ENCODE assay signal across 8 cellular contexts in genomic region chr10:89701238-89702120, GRCh38. TPM values are rescaled to one million over a fixed set of nuclear protein-coding genes. Genes with fewer than 3 reads are reported as not detected.
DNase-seq lines count a peak whose midpoint lies in the region; ATAC-seq and TF ChIP-seq lines count a peak whose summit lies in the region.

Gene KIF20B, plus strand, starts transcription at chr10:89701590. Its CDS starts 3,705 bp downstream, at chr10:89705295.

- no peaks in the 10 kb centered on the region for H3K23me2 ChIP-seq in H9 (ENCODE audit: insufficient read length, low read depth, low read length, poor library complexity, severe bottlenecking)

- no peak within 1 kb of the TSS for H2BK5ac ChIP-seq in H9 (ENCODE audit: insufficient read length, low read length)

- no peak within 1 kb of the TSS for H4K91ac ChIP-seq in H9 (ENCODE audit: insufficient read length, low read depth, low read length)

- H4K20me1 ChIP-seq in H9 (ENCODE audit: control insufficient read depth, insufficient read depth, insufficient read length), result no peaks in the 10 kb centered on the region

- H3K36me3 Mint-ChIP-seq in H9 (ENCODE audit: insufficient read depth in 1 of 3, low read depth in 3 of 3), result peaks cover 0 to 7% (median 4%) of the 10 kb centered on the region in 3 experiments; a peak in 3 of 7 replicates
- H3K36me3 Mint-ChIP-seq in natural killer cell treated with Interleukin-12 subunit alpha and Interleukin-12 subunit beta and Interleukin-15 and Interleukin-18, amount 100 ng/mL, for 72 hours, result peaks cover 4% of the 10 kb centered on the region

- in situ Hi-C loops in G401 (cut with HindIII; ENCODE audit: low sequenced_read_pairs), result no loop called here

- H3K79me1 ChIP-seq in H9 (ENCODE audit: insufficient read depth, low read depth, low read length, poor library complexity, severe bottlenecking), result peaks cover 4% of the 10 kb centered on the region

- peaks cover 34 to 44% of the 10 kb centered on the region in 2 experiments for H3K4me1 Mint-ChIP-seq in H9
- peaks cover 25 to 30% of the 10 kb centered on the region in 2 donors for H3K4me1 Mint-ChIP-seq in natural killer cell treated with Interleukin-12 subunit alpha and Interleukin-12 subunit beta and Interleukin-15 and Interleukin-18, amount 100 ng/mL, for 72 hours (ENCODE audit: low read depth in 2 of 2)

- no CpG with 5 or more reads among the region's 48 CpGs for WGBS in H9 (ENCODE audit: extremely low coverage, insufficient read length, low lambda C conversion rate)

- no peak within 1 kb of the TSS for H2BK120ac ChIP-seq in H9 (ENCODE audit: low read depth, low read length, poor library complexity, severe bottlenecking)

- H3K27ac Mint-ChIP-seq in H9, result peak within 1 kb of the TSS; percentile 99 to 100 (median 99)
- H3K27ac Mint-ChIP-seq in natural killer cell treated with Interleukin-12 subunit alpha and Interleukin-12 subunit beta and Interleukin-15 and Interleukin-18, amount 100 ng/mL, for 72 hours, result peak within 1 kb of the TSS; percentile 96 to 97

- no peak within 1 kb of the TSS for H2BK15ac ChIP-seq in H9 (ENCODE audit: low read depth, low read length)

- peak within 1 kb of the TSS; percentile 95 for H3K9ac ChIP-seq in H9 (ENCODE audit: extremely low read depth, insufficient read length, low read length)

- peak within 1 kb of the TSS; percentile 94 for H3K14ac ChIP-seq in H9 (ENCODE audit: insufficient read depth, low read length)

- DNase-seq in G401 (ENCODE audit: low spot score) (peak; percentile 98), H9 (peak; percentile 98), M059J (ENCODE audit: low read depth) (peak; percentile 97), SHP77 (lab: John Stamatoyannopoulos, UW) (peak; percentile 84 to 87), fibroblast of pulmonary artery (ENCODE audit: low read depth) (peak; percentile 97)
- DNase-seq in activated effector memory CD4-positive, alpha-beta T cell treated with Interleukin-2 at 50 U/mL for 16 hours, result peak; percentile 94
- DNase-seq in natural killer cell treated with Interleukin-12 subunit alpha and Interleukin-12 subunit beta and Interleukin-15 and Interleukin-18, amount 100 ng/mL, for 72 hours (ENCODE audit: low spot score), result peak; percentile 96
- peak; percentile 93 for DNase-seq in stimulated activated naive CD8-positive, alpha-beta T cell treated with anti-CD3 and anti-CD28 coated beads, Interleukin-15, Interleukin-2, amounts not matched to agents 100 U/mL and 50 U/mL, for 24 hours

- peak within 1 kb of the TSS; percentile 97 to 100 for H3K4me3 Mint-ChIP-seq in H9
- peak within 1 kb of the TSS; percentile 98 for H3K4me3 Mint-ChIP-seq in natural killer cell treated with Interleukin-12 subunit alpha and Interleukin-12 subunit beta and Interleukin-15 and Interleukin-18, amount 100 ng/mL, for 72 hours

- peak within 1 kb of the TSS; percentile 92 for H3K18ac ChIP-seq in H9 (ENCODE audit: insufficient read length, low read depth, low read length)

- peak; percentile 99 to 100 for ATAC-seq in natural killer cell treated with Interleukin-12 subunit alpha and Interleukin-12 subunit beta and Interleukin-15 and Interleukin-18, amount 100 ng/mL, for 72 hours
- peak; percentile 99 for ATAC-seq in stimulated activated naive CD8-positive, alpha-beta T cell treated with anti-CD3 and anti-CD28 coated beads, Interleukin-15, Interleukin-2, amounts not matched to agents 100 U/mL and 50 U/mL, for 24 hours

- H4K5ac ChIP-seq in H9 (ENCODE audit: insufficient read length, low read depth, low read length), result peak within 1 kb of the TSS; percentile 84

- no peaks in the 10 kb centered on the region for H3K9me3 Mint-ChIP-seq in H9
- no peaks in the 10 kb centered on the region for H3K9me3 Mint-ChIP-seq in natural killer cell treated with Interleukin-12 subunit alpha and Interleukin-12 subunit beta and Interleukin-15 and Interleukin-18, amount 100 ng/mL, for 72 hours

- H3K79me2 ChIP-seq in H9 (ENCODE audit: insufficient read depth, low read length), result peaks cover 34% of the 10 kb centered on the region; the same call in 1 of the 2 replicates

- peak; percentile 35; the same call in 1 of the 3 replicates for TF ChIP-seq CTCF in H9 (conservative IDR thresholded peaks at IDR 0.05)
- peak; percentile 21 for TF ChIP-seq CTCF in fibroblast of pulmonary artery (IDR thresholded peaks at IDR 0.05; ENCODE audit: low read length, missing control alignments)

- H3K4me3 ChIP-seq in fibroblast of pulmonary artery (replicated peaks; ENCODE audit: low read depth, low read length), result peak within 1 kb of the TSS; percentile 84

- H2BK20ac ChIP-seq in H9 (ENCODE audit: low read depth, low read length, poor library complexity, severe bottlenecking), result no peak within 1 kb of the TSS

- H3T11ph ChIP-seq in H9 (ENCODE audit: low read length), result no peak within 1 kb of the TSS

- no peak within 1 kb of the TSS for H2BK12ac ChIP-seq in H9 (ENCODE audit: insufficient read length, low read depth, low read length)

- no peaks in the 10 kb centered on the region for H3K27me3 ChIP-seq in H9 (ENCODE audit: insufficient read depth, low read length)

- H2AK5ac ChIP-seq in H9 (ENCODE audit: insufficient read length, low read length), result no peak within 1 kb of the TSS

- H4K8ac ChIP-seq in H9 (replicated peaks; ENCODE audit: insufficient read length, low read depth, low read length), result no peak within 1 kb of the TSS

- no peaks in the 10 kb centered on the region for H3K27me3 Mint-ChIP-seq in H9 (ENCODE audit: low read depth)
- H3K27me3 Mint-ChIP-seq in natural killer cell treated with Interleukin-12 subunit alpha and Interleukin-12 subunit beta and Interleukin-15 and Interleukin-18, amount 100 ng/mL, for 72 hours, result no peaks in the 10 kb centered on the region

- H3K23ac ChIP-seq in H9 (ENCODE audit: insufficient read length, low read depth, low read length), result no peak within 1 kb of the TSS

- H3K4ac ChIP-seq in H9 (ENCODE audit: low read depth, low read length), result no peak within 1 kb of the TSS

- H3K9me3 ChIP-seq in H9 (ENCODE audit: control insufficient read depth, low read depth, low read length), result no peaks in the 10 kb centered on the region

- H3K27ac ChIP-seq in H9 (ENCODE audit: insufficient read length, low read depth, low read length), result peak within 1 kb of the TSS; percentile 74

- no peak within 1 kb of the TSS for H2AFZ ChIP-seq in H9 (ENCODE audit: low read length)

- H3K4me2 ChIP-seq in H9 (ENCODE audit: insufficient read depth, insufficient read length, low read length), result peak within 1 kb of the TSS; percentile 93

- H3K56ac ChIP-seq in H9 (ENCODE audit: insufficient read length, low read depth, low read length), result no peak within 1 kb of the TSS

- H3K4me1 ChIP-seq in H9 (ENCODE audit: insufficient read depth, low read length), result no peaks in the 10 kb centered on the region; the same call in 1 of the 2 replicates

RNA-seq across cellular contexts. Expression of gene KIF20B, which starts in this region (rescaled TPM):
- 16.2 and 30.9 TPM in 2 replicates for total RNA-seq in G401 (2014; rRNA removed; shearing (Covaris generic))
- total RNA-seq in H9 (2021), result 59.1 and 59.7 TPM in 2 replicates
- 21.2 and 24.3 TPM in 2 replicates for total RNA-seq in M059J (2014; rRNA removed; shearing (Covaris generic))
- total RNA-seq in natural killer cell treated with Interleukin-12 subunit alpha and Interleukin-12 subunit beta and Interleukin-15 and Interleukin-18, amount 100 ng/mL, for 72 hours, result 10 to 100 TPM; 31.5 to 62.4 TPM

Comparison
In these comparisons a context has a peak if more than half of its experiments do, and no peak if none do; other contexts are left out.
1. Peak in every context shown above with its lines: DNase-seq, ATAC-seq, H3K4me3 ChIP-seq and H3K27ac ChIP-seq.